Comparison of ENCODE assay signal across 15 cellular contexts in the genomic region with DNA sequence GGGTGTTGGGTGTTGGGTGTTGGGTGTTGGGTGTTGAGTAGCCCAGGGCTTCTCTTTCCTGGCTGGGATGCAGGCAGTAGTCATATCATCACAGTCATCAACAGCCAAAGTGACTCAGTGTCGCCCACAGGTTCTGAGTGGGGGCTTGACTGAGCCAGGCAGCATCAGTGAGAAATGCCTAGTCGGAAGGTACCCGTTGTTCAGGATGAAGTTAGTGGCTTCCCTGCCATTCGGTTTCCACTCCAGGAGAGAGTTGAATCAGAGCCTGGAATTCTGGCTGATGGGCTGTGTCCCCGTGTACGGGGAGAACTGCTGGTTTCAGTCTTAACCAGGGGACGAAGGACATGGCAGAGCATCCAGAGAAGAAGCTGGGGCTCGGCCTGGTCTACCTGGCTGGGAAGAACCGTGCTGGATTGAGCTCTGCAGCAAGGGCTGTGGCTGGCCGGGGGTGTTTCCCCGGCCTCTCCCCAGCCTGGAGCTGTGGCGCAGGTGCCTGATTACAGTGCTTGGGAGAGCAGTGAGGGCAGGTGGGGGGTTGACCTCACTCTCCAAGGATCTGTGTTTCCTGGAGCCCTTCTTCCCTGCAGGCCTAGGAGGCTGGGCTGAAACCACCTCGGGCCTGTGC. TPM values are rescaled to one million over a fixed set of nuclear protein-coding genes. Genes with fewer than 3 reads are reported as not detected.
DNase-seq lines count a peak whose midpoint lies in the region; ATAC-seq and TF ChIP-seq lines count a peak whose summit lies in the region.
"Had no signal": no experiment of that assay in that cellular context is flagged by ENCODE, and none has a peak within 500 bp of the region (broad histone marks: within the 10 kb centered on the region; RNA-seq: fewer than 3 reads in every experiment).

No MANE protein-coding gene starts in this region.

- TF ChIP-seq EP300 in stomach (IDR thresholded peaks at IDR 0.05) = no peak

- no peak overlapping the region for H3K4me3 ChIP-seq in stomach
- H3K4me3 ChIP-seq in effector memory CD4-positive, alpha-beta T cell (ENCODE audit: insufficient read depth, low read depth, low read length, poor library complexity, severe bottlenecking) = no peak overlapping the region
- H3K4me3 ChIP-seq: GM12878, SK-N-MC, vagina had no signal

- no peaks in the 10 kb centered on the region for H3K9me3 ChIP-seq in stomach
- H3K9me3 ChIP-seq in effector memory CD4-positive, alpha-beta T cell (ENCODE audit: control insufficient read depth, low read length) = no peaks in the 10 kb centered on the region
- H3K9me3 ChIP-seq: vagina had no signal

- POLR2A ChIA-PET in RWPE1 (lab: Yijun Ruan, JAX; ENCODE audit: low non-redundant PET) = no interaction called here

- no peaks in the 10 kb centered on the region for H3K27me3 ChIP-seq in stomach
- H3K27me3 ChIP-seq in effector memory CD4-positive, alpha-beta T cell (replicated peaks; ENCODE audit: control insufficient read depth, insufficient read depth, low read length, poor library complexity, severe bottlenecking) = no peaks in the 10 kb centered on the region
- H3K27me3 ChIP-seq: vagina had no signal

- no peak for TF ChIP-seq CTCF in RWPE1 (conservative IDR thresholded peaks at IDR 0.05; ENCODE audit: low read depth)
- TF ChIP-seq CTCF in stomach (IDR thresholded peaks at IDR 0.05) = no peak

- no peaks in the 10 kb centered on the region for H3K36me3 ChIP-seq in stomach
- H3K36me3 ChIP-seq in effector memory CD4-positive, alpha-beta T cell (ENCODE audit: control insufficient read depth, insufficient read depth, low read length) = no peaks in the 10 kb centered on the region
- H3K36me3 ChIP-seq: vagina had no signal

- CTCF ChIA-PET in RWPE1 (lab: Yijun Ruan, JAX) = no interaction called here

- peak; percentile 60 for ATAC-seq in left colon
- ATAC-seq: GM12878, left ventricle myocardium superior had no signal

- H3K4me1 ChIP-seq in stomach = peaks cover 16 to 62% (median 45%) of the 10 kb centered on the region in 4 donors
- no peaks in the 10 kb centered on the region for H3K4me1 ChIP-seq in effector memory CD4-positive, alpha-beta T cell (ENCODE audit: control insufficient read depth, insufficient read depth, low read length, poor library complexity, severe bottlenecking)

- intact Hi-C loops in left colon (cut with DNase I, micrococcal nuclease) = no loop called here
- intact Hi-C loops in stomach (cut with DNase I; ENCODE audit: low total_unique reads) = no loop called here

- no peak for TF ChIP-seq POLR2A in stomach (IDR thresholded peaks at IDR 0.05)

- H3K27ac ChIP-seq in RWPE1 (no peak overlapping the region), stomach (peak overlapping the region; percentile 50 to 84 (median 74))
- no peak overlapping the region for H3K27ac ChIP-seq in effector memory CD4-positive, alpha-beta T cell (ENCODE audit: insufficient read depth, low read length, poor library complexity, severe bottlenecking)
- H3K27ac ChIP-seq: SK-N-MC, vagina had no signal

- 37 to 60% (median 54%) methylated on average over 10 to 13 of the region's 13 CpGs for WGBS in stomach, 5 donors

- peak; percentile 21 to 30 for DNase-seq in activated T-cell treated with anti-CD3 and anti-CD28 coated beads, Interleukin-2, amount 50 U/mL, for 48 hours
- no peak for DNase-seq in activated T-cell treated with anti-CD3 and anti-CD28 coated beads, Interleukin-2, amount 50 U/mL, for 1 hour
- peak; percentile 18 for DNase-seq in RWPE1 (ENCODE audit: low spot score)
- peak; percentile 56 to 67 for DNase-seq in left colon
- DNase-seq in stomach = peak; percentile 63
- no peak for DNase-seq in effector memory CD4-positive, alpha-beta T cell
- no peak for DNase-seq in LoVo (ENCODE audit: low spot score)
- DNase-seq in medulla oblongata (ENCODE audit: extremely low spot score) = no peak
- DNase-seq: activated CD4-positive, alpha-beta T cell treated with anti-CD3 and anti-CD28 coated beads for 1 hour; activated gamma-delta T cell; left ventricle myocardium superior; NCI-H1105 treated with DMSO at 0.1 percent for 48 hours had no signal

RNA-seq across cellular contexts. Expression of a gene that starts 49.4 kb away (rescaled TPM):
- 10 to 100 TPM; 61.3 to 78.5 TPM for total RNA-seq in left colon
- total RNA-seq in stomach = 100 to 1,000 TPM in 1 of 5 donors, 10 to 100 TPM in 4; 23.1 to 139 (median 57.1) TPM
- 1 to 10 TPM; 4.2 to 9.3 (median 8.6) TPM for polyA plus RNA-seq in stomach

Comparison
In these comparisons a context has a peak if more than half of its experiments do, and no peak if none do; other contexts are left out.
1. DNase-seq: peak in activated T-cell treated with anti-CD3 and anti-CD28 coated beads, Interleukin-2, amount 50 U/mL, for 48 hours (2 of 2), RWPE1 (single experiment), left colon (2 of 2) and stomach (single experiment); none in activated T-cell treated with anti-CD3 and anti-CD28 coated beads, Interleukin-2, amount 50 U/mL, for 1 hour (single experiment), effector memory CD4-positive, alpha-beta T cell (0 of 3), LoVo (single experiment) and medulla oblongata (single experiment).
2. H3K27ac ChIP-seq: peak in stomach (5 of 5); none in RWPE1 (single experiment) and effector memory CD4-positive, alpha-beta T cell (single experiment).